In genomic region chr6:20875369-20875963, GRCh38 we compare ENCODE assay signal across 8 cellular contexts.
DNase-seq lines count a peak whose midpoint lies in the region; ATAC-seq and TF ChIP-seq lines count a peak whose summit lies in the region.

No MANE protein-coding gene starts in this region.

- H3K4me3 ChIP-seq in endodermal cell (ENCODE audit: low read length) (no peak overlapping the region), testis (no peak overlapping the region)

- no peak overlapping the region for H3K27ac Mint-ChIP-seq in activated CD4-positive, alpha-beta memory T cell treated with anti-CD3 and anti-CD28 coated beads for 36 hours
- H3K27ac Mint-ChIP-seq in activated CD4-positive, alpha-beta memory T cell treated with anti-CD3 and anti-CD28 coated beads, Interleukin-2, amount 10 ng/mL, durations not matched to agents 7 days and 5 days, result no peak overlapping the region
- H3K27ac Mint-ChIP-seq in endodermal cell, result peak overlapping the region; percentile 76

- DNase-seq in activated CD4-positive, alpha-beta memory T cell treated with anti-CD3 and anti-CD28 coated beads for 36 hours, result peak; percentile 11
- no peak for DNase-seq in activated CD4-positive, alpha-beta memory T cell treated with anti-CD3 and anti-CD28 coated beads, Interleukin-2, amount 10 ng/mL, durations not matched to agents 7 days and 5 days
- peak; percentile 34 for DNase-seq in NCI-H345 (lab: John Stamatoyannopoulos, UW)
- DNase-seq in endodermal cell, result no peak
- DNase-seq in testis, result peak; percentile 26

- H3K9me3 ChIP-seq in endodermal cell (ENCODE audit: control insufficient read depth, low read length) (no peaks in the 10 kb centered on the region), testis (no peaks in the 10 kb centered on the region)

- H3K27me3 Mint-ChIP-seq in activated CD4-positive, alpha-beta memory T cell treated with anti-CD3 and anti-CD28 coated beads for 36 hours, result no peaks in the 10 kb centered on the region
- no peaks in the 10 kb centered on the region for H3K27me3 Mint-ChIP-seq in activated CD4-positive, alpha-beta memory T cell treated with anti-CD3 and anti-CD28 coated beads, Interleukin-2, amount 10 ng/mL, durations not matched to agents 7 days and 5 days
- no peaks in the 10 kb centered on the region for H3K27me3 Mint-ChIP-seq in endodermal cell (ENCODE audit: insufficient read depth)

- ATAC-seq in GM21825 (IDR thresholded peaks at IDR 0.05; ENCODE audit: unreplicated experiment) (no peak), GM21515 (IDR thresholded peaks at IDR 0.05; ENCODE audit: unreplicated experiment) (no peak), HG02678 (IDR thresholded peaks at IDR 0.05; ENCODE audit: unreplicated experiment) (no peak)

- POLR2A ChIA-PET in activated CD4-positive, alpha-beta memory T cell treated with anti-CD3 and anti-CD28 coated beads for 36 hours (lab: Charles Lee), result no interaction called here
- POLR2A ChIA-PET in activated CD4-positive, alpha-beta memory T cell treated with anti-CD3 and anti-CD28 coated beads, Interleukin-2, amount 10 ng/mL, durations not matched to agents 7 days and 5 days (lab: Charles Lee), result no interaction called here

- intact Hi-C loops in activated CD4-positive, alpha-beta memory T cell treated with anti-CD3 and anti-CD28 coated beads for 36 hours (cut with micrococcal nuclease), result loop anchor here (5.0 to 10.0 kb wide), 2 partner anchors 168 to 291 kb away; no protein-coding TSS in a partner anchor
- intact Hi-C loops in testis (cut with DNase I; ENCODE audit: low total_unique reads), result no loop called here

- peaks cover 18% of the 10 kb centered on the region for H3K4me1 Mint-ChIP-seq in activated CD4-positive, alpha-beta memory T cell treated with anti-CD3 and anti-CD28 coated beads for 36 hours (ENCODE audit: low read depth)
- H3K4me1 Mint-ChIP-seq in activated CD4-positive, alpha-beta memory T cell treated with anti-CD3 and anti-CD28 coated beads, Interleukin-2, amount 10 ng/mL, durations not matched to agents 7 days and 5 days, result peaks cover 14% of the 10 kb centered on the region
- H3K4me1 Mint-ChIP-seq in endodermal cell, result peaks cover 61% of the 10 kb centered on the region

- H3K4me1 ChIP-seq in endodermal cell (ENCODE audit: control insufficient read depth, insufficient read depth, low read length) (peaks cover 18% of the 10 kb centered on the region), testis (no peaks in the 10 kb centered on the region)

- H3K27me3 ChIP-seq in endodermal cell (ENCODE audit: control insufficient read depth, insufficient read depth, low read length, poor library complexity, severe bottlenecking), result no peaks in the 10 kb centered on the region
- no peaks in the 10 kb centered on the region for H3K27me3 ChIP-seq in testis

- H3K4me3 Mint-ChIP-seq in activated CD4-positive, alpha-beta memory T cell treated with anti-CD3 and anti-CD28 coated beads for 36 hours, result no peak overlapping the region
- no peak overlapping the region for H3K4me3 Mint-ChIP-seq in activated CD4-positive, alpha-beta memory T cell treated with anti-CD3 and anti-CD28 coated beads, Interleukin-2, amount 10 ng/mL, durations not matched to agents 7 days and 5 days
- no peak overlapping the region for H3K4me3 Mint-ChIP-seq in endodermal cell

- H3K27ac ChIP-seq in endodermal cell (ENCODE audit: low read depth, low read length) (no peak overlapping the region), testis (no peak overlapping the region)

- 33% methylated on average over 1 of the region's 1 CpG; no CpG with 5 or more reads in 1 of the 2 experiments for whole genome bisulfite sequencing in endodermal cell (ENCODE audit: insufficient coverage in 1 of 2, insufficient read length in 1 of 2), 2 experiments
- 52 to 63% methylated on average over 1 of the region's 1 CpG for WGBS in testis, 2 donors

- H3K9me3 Mint-ChIP-seq in activated CD4-positive, alpha-beta memory T cell treated with anti-CD3 and anti-CD28 coated beads for 36 hours, result peaks cover 3% of the 10 kb centered on the region
- H3K9me3 Mint-ChIP-seq in activated CD4-positive, alpha-beta memory T cell treated with anti-CD3 and anti-CD28 coated beads, Interleukin-2, amount 10 ng/mL, durations not matched to agents 7 days and 5 days, result peaks cover 2% of the 10 kb centered on the region
- no peaks in the 10 kb centered on the region for H3K9me3 Mint-ChIP-seq in endodermal cell

- CTCF ChIA-PET in activated CD4-positive, alpha-beta memory T cell treated with anti-CD3 and anti-CD28 coated beads for 36 hours (lab: Charles Lee), result interaction anchor here (0.5 to 1.5 kb wide), 4 partner anchors 257 to 713 kb away, joined by 3 to 8 read pairs (median 3); no protein-coding TSS in a partner anchor
- CTCF ChIA-PET in activated CD4-positive, alpha-beta memory T cell treated with anti-CD3 and anti-CD28 coated beads, Interleukin-2, amount 10 ng/mL, durations not matched to agents 7 days and 5 days (lab: Charles Lee), result interaction anchor here (0.7 kb wide), 1 partner anchor 142 kb away, joined by 5 read pairs; no protein-coding TSS in a partner anchor

- TF ChIP-seq POLR2A in testis (IDR thresholded peaks at IDR 0.05), result no peak

- H3K36me3 Mint-ChIP-seq in activated CD4-positive, alpha-beta memory T cell treated with anti-CD3 and anti-CD28 coated beads for 36 hours, result peaks cover 14% of the 10 kb centered on the region
- H3K36me3 Mint-ChIP-seq in activated CD4-positive, alpha-beta memory T cell treated with anti-CD3 and anti-CD28 coated beads, Interleukin-2, amount 10 ng/mL, durations not matched to agents 7 days and 5 days (ENCODE audit: low read depth), result no peaks in the 10 kb centered on the region
- H3K36me3 Mint-ChIP-seq in endodermal cell (ENCODE audit: low read depth), result no peaks in the 10 kb centered on the region

- TF ChIP-seq CTCF in endodermal cell (conservative IDR thresholded peaks at IDR 0.05) (peak; percentile 62), testis (IDR thresholded peaks at IDR 0.05) (no peak)

- H3K9ac ChIP-seq in endodermal cell (ENCODE audit: extremely low read depth, low read length, poor library complexity, severe bottlenecking), result no peak overlapping the region

- H3K36me3 ChIP-seq in endodermal cell (ENCODE audit: control insufficient read depth, insufficient read depth, low read length) (no peaks in the 10 kb centered on the region), testis (ENCODE audit: low read depth, missing control alignments) (no peaks in the 10 kb centered on the region)

Comparison
In these comparisons a context has a peak if more than half of its experiments do, and no peak if none do; other contexts are left out.
1. DNase-seq: peak in activated CD4-positive, alpha-beta memory T cell treated with anti-CD3 and anti-CD28 coated beads for 36 hours (single experiment), NCI-H345 (single experiment) and testis (single experiment); none in activated CD4-positive, alpha-beta memory T cell treated with anti-CD3 and anti-CD28 coated beads, Interleukin-2, amount 10 ng/mL, durations not matched to agents 7 days and 5 days (single experiment) and endodermal cell (single experiment).